16 cellular contexts compared by ENCODE assay signal in the genomic region with DNA sequence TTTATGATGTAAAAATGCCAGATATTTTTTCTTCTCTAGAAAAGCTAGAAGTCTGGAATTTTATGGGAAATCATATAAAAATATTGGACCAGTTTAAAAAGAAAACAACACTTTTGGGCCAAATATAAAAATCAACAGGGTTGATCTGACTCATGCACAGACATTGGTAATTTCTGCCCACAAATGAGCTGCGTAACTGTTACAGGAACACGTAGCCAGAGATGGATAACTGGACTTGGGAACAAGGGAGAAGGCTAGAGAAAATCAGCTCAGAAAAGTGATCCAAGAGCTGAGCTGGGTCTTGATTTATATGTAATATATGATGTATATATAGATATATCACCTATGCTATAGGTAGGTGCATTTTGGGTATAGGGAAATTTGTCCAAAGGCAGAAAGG. TPM values are rescaled to one million over a fixed set of nuclear protein-coding genes. Genes with fewer than 3 reads are reported as not detected.
DNase-seq lines count a peak whose midpoint lies in the region; ATAC-seq and TF ChIP-seq lines count a peak whose summit lies in the region.
"Had no signal": no experiment of that assay in that cellular context is flagged by ENCODE, and none has a peak within 500 bp of the region (broad histone marks: within the 10 kb centered on the region; RNA-seq: fewer than 3 reads in every experiment).

No MANE protein-coding gene starts in this region.

- H3K4me3 ChIP-seq in AG10803 (ENCODE audit: low read length): no peak overlapping the region
- H3K4me3 ChIP-seq in ascending aorta: peak overlapping the region in 1 of 2 donors; percentile 2
- H3K4me3 ChIP-seq in thoracic aorta: peak overlapping the region; percentile 36
- H3K4me3 ChIP-seq in lower lobe of right lung: no peak overlapping the region

- no peaks in the 10 kb centered on the region for H3K4me1 Mint-ChIP-seq in activated T-helper 17 cell treated with anti-CD3 and anti-CD28 coated beads, Interleukin-2, amount 50 U/mL, for 72 hours
- H3K4me1 Mint-ChIP-seq in activated naive CD4-positive, alpha-beta T cell treated with anti-CD3 and anti-CD28 coated beads, Interleukin-2, amount 10 ng/mL, durations not matched to agents 7 days and 5 days: no peaks in the 10 kb centered on the region
- H3K4me1 Mint-ChIP-seq: CD14-positive monocyte had no signal

- H3K36me3 Mint-ChIP-seq in activated T-helper 17 cell treated with anti-CD3 and anti-CD28 coated beads, Interleukin-2, amount 50 U/mL, for 72 hours (ENCODE audit: low read depth): no peaks in the 10 kb centered on the region
- H3K36me3 Mint-ChIP-seq in activated naive CD4-positive, alpha-beta T cell treated with anti-CD3 and anti-CD28 coated beads, Interleukin-2, amount 10 ng/mL, durations not matched to agents 7 days and 5 days: no peaks in the 10 kb centered on the region
- H3K36me3 Mint-ChIP-seq: CD14-positive monocyte; CD8-positive, alpha-beta T cell had no signal

- H3K27ac ChIP-seq in ascending aorta (peak overlapping the region; percentile 42 to 82), thoracic aorta (peak overlapping the region; percentile 54 to 73), lower lobe of right lung (no peak overlapping the region)

- H3K27ac Mint-ChIP-seq in activated T-helper 17 cell treated with anti-CD3 and anti-CD28 coated beads, Interleukin-2, amount 50 U/mL, for 72 hours: no peak overlapping the region
- no peak overlapping the region for H3K27ac Mint-ChIP-seq in activated naive CD4-positive, alpha-beta T cell treated with anti-CD3 and anti-CD28 coated beads, Interleukin-2, amount 10 ng/mL, durations not matched to agents 7 days and 5 days
- H3K27ac Mint-ChIP-seq: CD14-positive monocyte; CD8-positive, alpha-beta T cell; H9 had no signal

- no peak overlapping the region for H3K4me3 Mint-ChIP-seq in activated T-helper 17 cell treated with anti-CD3 and anti-CD28 coated beads, Interleukin-2, amount 50 U/mL, for 72 hours
- no peak overlapping the region for H3K4me3 Mint-ChIP-seq in activated naive CD4-positive, alpha-beta T cell treated with anti-CD3 and anti-CD28 coated beads, Interleukin-2, amount 10 ng/mL, durations not matched to agents 7 days and 5 days
- H3K4me3 Mint-ChIP-seq: CD14-positive monocyte; CD8-positive, alpha-beta T cell; H9 had no signal

- no peak for ATAC-seq in thoracic aorta (ENCODE audit: insufficient number of reproducible peaks, low FRiP score, low read depth)
- ATAC-seq in activated T-helper 17 cell treated with anti-CD3 and anti-CD28 coated beads, Interleukin-2, amount 50 U/mL, for 72 hours (replicated peaks): no peak
- no peak for ATAC-seq in HG02870 (IDR thresholded peaks at IDR 0.05; ENCODE audit: unreplicated experiment)
- ATAC-seq in lower lobe of right lung: no peak
- ATAC-seq: CD8-positive, alpha-beta T cell; HepG2 had no signal

- H3K4me1 ChIP-seq in ascending aorta (peaks cover 0 to 3% of the 10 kb centered on the region in 2 donors), thoracic aorta (ENCODE audit: control insufficient read depth in 1 of 2, low read depth in 2 of 2) (peaks cover 16 to 21% of the 10 kb centered on the region in 2 donors), lower lobe of right lung (no peaks in the 10 kb centered on the region)

- peaks cover 9% of the 10 kb centered on the region for H3K9me3 Mint-ChIP-seq in activated T-helper 17 cell treated with anti-CD3 and anti-CD28 coated beads, Interleukin-2, amount 50 U/mL, for 72 hours
- peaks cover 12% of the 10 kb centered on the region for H3K9me3 Mint-ChIP-seq in activated naive CD4-positive, alpha-beta T cell treated with anti-CD3 and anti-CD28 coated beads, Interleukin-2, amount 10 ng/mL, durations not matched to agents 7 days and 5 days

- intact Hi-C loops in ascending aorta (cut with DNase I) (loop anchor here (5.0 kb wide), 1 partner anchor 40 kb away; no protein-coding TSS in a partner anchor), lower lobe of right lung (cut with DNase I) (no loop called here)

- peak; percentile 24 for DNase-seq in AG10803 (ENCODE audit: low read depth)
- DNase-seq in GM04503 (ENCODE audit: low read depth): peak; percentile 6
- no peak for DNase-seq in ascending aorta (ENCODE audit: low spot score in 2 of 2)
- DNase-seq in thoracic aorta (ENCODE audit: low spot score): no peak
- DNase-seq in activated naive CD4-positive, alpha-beta T cell treated with anti-CD3 and anti-CD28 coated beads, Interleukin-2, amount 10 ng/mL, durations not matched to agents 7 days and 5 days: no peak
- no peak for DNase-seq in lower lobe of right lung
- DNase-seq: ACHN; CD8-positive, alpha-beta T cell; COR-L47; DND-41; GOT3; H9 had no signal

- H3K36me3 ChIP-seq in ascending aorta (no peaks in the 10 kb centered on the region), thoracic aorta (no peaks in the 10 kb centered on the region), lower lobe of right lung (no peaks in the 10 kb centered on the region)

- H3K9me3 ChIP-seq in ascending aorta (no peaks in the 10 kb centered on the region), thoracic aorta (no peaks in the 10 kb centered on the region), lower lobe of right lung (no peaks in the 10 kb centered on the region)

- H3K27me3 ChIP-seq in ascending aorta: no peaks in the 10 kb centered on the region
- no peaks in the 10 kb centered on the region for H3K27me3 ChIP-seq in thoracic aorta (replicated peaks; ENCODE audit: insufficient read depth)
- no peaks in the 10 kb centered on the region for H3K27me3 ChIP-seq in lower lobe of right lung (ENCODE audit: low read depth)

- H3K27me3 Mint-ChIP-seq in activated T-helper 17 cell treated with anti-CD3 and anti-CD28 coated beads, Interleukin-2, amount 50 U/mL, for 72 hours: no peaks in the 10 kb centered on the region
- H3K27me3 Mint-ChIP-seq in activated naive CD4-positive, alpha-beta T cell treated with anti-CD3 and anti-CD28 coated beads, Interleukin-2, amount 10 ng/mL, durations not matched to agents 7 days and 5 days: no peaks in the 10 kb centered on the region

- CTCF ChIA-PET in activated naive CD4-positive, alpha-beta T cell treated with anti-CD3 and anti-CD28 coated beads, Interleukin-2, amount 10 ng/mL, durations not matched to agents 7 days and 5 days (lab: Charles Lee): no interaction called here

- TF ChIP-seq CTCF in AG10803 (conservative IDR thresholded peaks at IDR 0.05; ENCODE audit: low read length) (no peak), ascending aorta (IDR thresholded peaks at IDR 0.05) (no peak), thoracic aorta (IDR thresholded peaks at IDR 0.05) (no peak), lower lobe of right lung (IDR thresholded peaks at IDR 0.05) (no peak)

RNA-seq across cellular contexts. Expression of a gene that starts 36.8 kb away (rescaled TPM):
- total RNA-seq in ascending aorta (5.9 TPM), thoracic aorta (10 to 100 TPM; 12.9 to 21.0 TPM), lower lobe of right lung (9.8 TPM)
- total RNA-seq in activated T-helper 17 cell treated with anti-CD3 and anti-CD28 coated beads, Interleukin-2, amount 50 U/mL, for 72 hours: not detected
- total RNA-seq: HepG2 had no signal

Comparison
In these comparisons a context has a peak if more than half of its experiments do, and no peak if none do; other contexts are left out.
1. DNase-seq: peak in AG10803 (single experiment) and GM04503 (single experiment); none in ascending aorta (0 of 2), thoracic aorta (single experiment), activated naive CD4-positive, alpha-beta T cell treated with anti-CD3 and anti-CD28 coated beads, Interleukin-2, amount 10 ng/mL, durations not matched to agents 7 days and 5 days (single experiment) and lower lobe of right lung (single experiment).